In genomic region chr2:54456526-54457325, GRCh38 we compare ENCODE assay signal across 8 cellular contexts. TPM values are rescaled to one million over a fixed set of nuclear protein-coding genes. Genes with fewer than 3 reads are reported as not detected.
DNase-seq lines count a peak whose midpoint lies in the region; ATAC-seq and TF ChIP-seq lines count a peak whose summit lies in the region.

No MANE protein-coding gene starts in this region.

- DNase-seq in BJ (ENCODE audit: low read depth): no peak
- peak; percentile 38 for DNase-seq in KBM-7
- peak; percentile 4 to 5 for DNase-seq in erythroblast (lab: John Stamatoyannopoulos, UW)
- peak in 1 of 2 donors; percentile 59 for DNase-seq in aorta
- DNase-seq in NOMO-1 treated with DMSO at 0.1 percent for 48 hours (lab: John Stamatoyannopoulos, UW; ENCODE audit: unreplicated experiment): no peak

- CTCF ChIA-PET in BJ (lab: Yijun Ruan, JAX): interaction anchor here (0.8 kb wide), 1 partner anchor 12 kb away, joined by 3 read pairs; no protein-coding TSS in a partner anchor

- intact Hi-C loops in aorta (cut with DNase I): loop anchor here (1.0 to 10.0 kb wide), 4 partner anchors 124 to 339 kb away; partner anchors contain the start of gene ACYP2 (in 1 of the 2)

- no peaks in the 10 kb centered on the region for H3K9me3 ChIP-seq in muscle layer of colon (ENCODE audit: low read length)
- no peaks in the 10 kb centered on the region for H3K9me3 ChIP-seq in aorta (ENCODE audit: control insufficient read depth, low read length)

- in situ Hi-C loops in KBM-7 (cut with MboI; ENCODE audit: low pct_unique_long_range_greater_than_20kb, low sequenced_read_pairs): no loop called here

- H3K27ac ChIP-seq in muscle layer of colon (ENCODE audit: low read depth, low read length) (peak overlapping the region; percentile 89), aorta (ENCODE audit: low read depth in 1 of 2, low read length in 2 of 2) (peak overlapping the region; percentile 47 to 59)

- POLR2A ChIA-PET in BJ (lab: Charles Lee): no interaction called here

- H3K36me3 ChIP-seq in BJ (ENCODE audit: control insufficient read depth, insufficient read depth, low read length): no peaks in the 10 kb centered on the region
- H3K36me3 ChIP-seq in muscle layer of colon (ENCODE audit: insufficient read depth, low read length): no peaks in the 10 kb centered on the region
- no peaks in the 10 kb centered on the region for H3K36me3 ChIP-seq in aorta (ENCODE audit: control insufficient read depth in 1 of 2, insufficient read depth in 2 of 2, low read length in 1 of 2)

- WGBS in aorta, 2 donors: 0 to 1% methylated on average over 49 to 98 of the region's 98 CpGs

- H3K4me1 ChIP-seq in muscle layer of colon (ENCODE audit: insufficient read depth, low read length) (peaks cover 20% of the 10 kb centered on the region), aorta (ENCODE audit: control insufficient read depth in 1 of 2, insufficient read depth in 2 of 2, low read length in 2 of 2) (peaks cover 0 to 3% of the 10 kb centered on the region in 2 donors)

- H3K9ac ChIP-seq in muscle layer of colon (ENCODE audit: low read length): peak overlapping the region; percentile 49

- ATAC-seq in GM19035 (IDR thresholded peaks at IDR 0.05; ENCODE audit: unreplicated experiment) (peak; percentile 56), aorta (ENCODE audit: low FRiP score) (peak; percentile 67)

- no peaks in the 10 kb centered on the region for H3K27me3 ChIP-seq in BJ (ENCODE audit: control insufficient read depth, insufficient read depth, low read length)
- no peaks in the 10 kb centered on the region for H3K27me3 ChIP-seq in muscle layer of colon (ENCODE audit: control insufficient read depth in 1 of 2, insufficient read depth in 2 of 2, low read length in 2 of 2)
- no peaks in the 10 kb centered on the region for H3K27me3 ChIP-seq in aorta (ENCODE audit: control insufficient read depth in 1 of 2, insufficient read depth in 2 of 2, low read length in 1 of 2)

- H3K4me3 ChIP-seq in BJ (ENCODE audit: low read depth, low read length) (peak overlapping the region; percentile 85), WI38 (ENCODE audit: low read depth, low read length) (peak overlapping the region; percentile 82), muscle layer of colon (ENCODE audit: low read depth in 1 of 2, low read length in 2 of 2) (peak overlapping the region; percentile 82 to 86), aorta (ENCODE audit: low read length in 2 of 2) (peak overlapping the region; percentile 60 to 93)

- no peak for TF ChIP-seq POLR2A in erythroblast (IDR thresholded peaks at IDR 0.05; ENCODE audit: low read length)

- TF ChIP-seq CTCF in BJ (IDR thresholded peaks at IDR 0.05; ENCODE audit: insufficient read depth, low read depth, low read length): no peak
- no peak for TF ChIP-seq CTCF in WI38 (IDR thresholded peaks at IDR 0.05; ENCODE audit: low read depth, low read length)

RNA-seq across cellular contexts. Expression of gene SPTBN1, which starts 0.6 kb away (rescaled TPM):
- polyA plus RNA-seq in BJ (2011; rRNA removed) (33.8 and 39.1 TPM in 2 replicates), aorta (100 to 1,000 TPM in 1 of 2 donors, 10 to 100 TPM in 1; 84.9 to 113 TPM)
- 56.8 and 83.4 TPM in 2 replicates for polyA minus RNA-seq in BJ (2011; rRNA and poly(A)+ RNA removed)
- total RNA-seq in aorta: 100 to 1,000 TPM; 322 to 540 TPM

Comparison
In these comparisons a context has a peak if more than half of its experiments do, and no peak if none do; other contexts are left out.
1. DNase-seq: peak in KBM-7 (single experiment) and erythroblast (2 of 2); none in BJ (single experiment) and NOMO-1 treated with DMSO at 0.1 percent for 48 hours (single experiment).
2. Peak in every context shown above with its lines, with median percentiles within 50 percentile points of each other: H3K4me3 ChIP-seq.